1 cellular context compared by ENCODE assay signal in genomic region chr2:25878361-25879132, GRCh38.
TF ChIP-seq lines count a peak whose summit lies in the region.

ASXL2 (minus strand) TSS chr2:25878487; CDS start chr2:25878222, 265 bp downstream.

TF ChIP-seq in HepG2, 621 proteins besides CTCF, POLR2A, EP300 and RAD21 (continued from another document and continues in another):
- TF ChIP-seq SNAPC2 (CRISPR knock-in tag; IDR thresholded peaks at IDR 0.05) (peak; percentile 80; the same call in 1 of the 2 replicates), TGIF2 (CRISPR knock-in tag; IDR thresholded peaks at IDR 0.05) (peak; percentile 72; the same call in 1 of the 2 replicates), MLLT10 (CRISPR knock-in tag; IDR thresholded peaks at IDR 0.05) (no peak), ZNF460 (CRISPR knock-in tag; IDR thresholded peaks at IDR 0.05; ENCODE audit: borderline replicate concordance) (no peak), ELF4 (CRISPR knock-in tag; IDR thresholded peaks at IDR 0.05; ENCODE audit: borderline replicate concordance) (no peak), HES4 (CRISPR knock-in tag; IDR thresholded peaks at IDR 0.05; ENCODE audit: borderline replicate concordance) (0 out of 2 replicates have a peak, but pooled peaks have one; percentile 9), ZMYM3 (CRISPR knock-in tag; IDR thresholded peaks at IDR 0.05) (peak; percentile 56; the same call in 1 of the 2 replicates), NBN (conservative IDR thresholded peaks at IDR 0.05) (no peak), CENPBD1 (CRISPR knock-in tag; IDR thresholded peaks at IDR 0.05; ENCODE audit: borderline replicate concordance, low read depth) (no peak; the same call in 1 of the 2 replicates), ZNF772 (CRISPR knock-in tag; IDR thresholded peaks at IDR 0.05) (peak; percentile 31; the same call in 1 of the 2 replicates), RARA (CRISPR knock-in tag; IDR thresholded peaks at IDR 0.05) (peak; percentile 55; the same call in 1 of the 2 replicates), ESRRA (CRISPR knock-in tag; IDR thresholded peaks at IDR 0.05; ENCODE audit: low read depth) (peak; percentile 10; the same call in 1 of the 2 replicates), CREBL2 (CRISPR knock-in tag; IDR thresholded peaks at IDR 0.05; ENCODE audit: borderline replicate concordance) (no peak; the same call in 1 of the 2 replicates), PRDM15 (CRISPR knock-in tag; IDR thresholded peaks at IDR 0.05) (peak; percentile 66; the same call in 1 of the 2 replicates), ZNF678 (CRISPR knock-in tag; IDR thresholded peaks at IDR 0.05) (no peak), ZNF572 (CRISPR knock-in tag; IDR thresholded peaks at IDR 0.05) (0 out of 2 replicates have a peak, but pooled peaks have one; percentile 8), ZSCAN31 (CRISPR knock-in tag; IDR thresholded peaks at IDR 0.05; ENCODE audit: low read depth) (peak; percentile 56; the same call in 1 of the 2 replicates), FLYWCH1 (CRISPR knock-in tag; IDR thresholded peaks at IDR 0.05) (peak; percentile 17; the same call in 1 of the 2 replicates), ZNF143 (CRISPR knock-in tag; IDR thresholded peaks at IDR 0.05) (peak; percentile 69), GPBP1L1 (CRISPR knock-in tag; IDR thresholded peaks at IDR 0.05) (no peak), SOX6 (IDR thresholded peaks at IDR 0.05) (no peak), SOX6 (CRISPR knock-in tag; IDR thresholded peaks at IDR 0.05) (no peak), ZNF782 (CRISPR knock-in tag; IDR thresholded peaks at IDR 0.05; ENCODE audit: borderline replicate concordance) (no peak), CEBPG (CRISPR knock-in tag; IDR thresholded peaks at IDR 0.05) (peak; percentile 46; the same call in 1 of the 2 replicates), ZNF691 (CRISPR knock-in tag; IDR thresholded peaks at IDR 0.05; ENCODE audit: borderline replicate concordance, low read depth) (no peak), ATF5 (CRISPR knock-in tag; IDR thresholded peaks at IDR 0.05; ENCODE audit: low read depth) (peak; percentile 74; the same call in 1 of the 2 replicates), RBFOX2 (IDR thresholded peaks at IDR 0.05; ENCODE audit: low read depth, low read length) (peak; percentile 93), ZSCAN21 (CRISPR knock-in tag; IDR thresholded peaks at IDR 0.05; ENCODE audit: borderline replicate concordance) (0 out of 2 replicates have a peak, but pooled peaks have one; percentile 69), GATA4 (IDR thresholded peaks at IDR 0.05; ENCODE audit: borderline replicate concordance, low read depth) (peak; percentile 79), WIZ (CRISPR knock-in tag; IDR thresholded peaks at IDR 0.05) (no peak), BCL3 (CRISPR knock-in tag; IDR thresholded peaks at IDR 0.05) (no peak), REXO4 (CRISPR knock-in tag; IDR thresholded peaks at IDR 0.05; ENCODE audit: borderline replicate concordance) (no peak), ZNF580 (CRISPR knock-in tag; IDR thresholded peaks at IDR 0.05; ENCODE audit: borderline replicate concordance, low read depth) (peak; percentile 93), CREB3 (CRISPR knock-in tag; IDR thresholded peaks at IDR 0.05) (peak; percentile 85; the same call in 1 of the 2 replicates), ELK4 (CRISPR knock-in tag; IDR thresholded peaks at IDR 0.05; ENCODE audit: borderline replicate concordance) (no peak; the same call in 1 of the 2 replicates), FOXO4 (CRISPR knock-in tag; conservative IDR thresholded peaks at IDR 0.05) (no peak), ZBTB38 (CRISPR knock-in tag; IDR thresholded peaks at IDR 0.05) (peak; percentile 25; the same call in 1 of the 2 replicates), PRMT3 (CRISPR knock-in tag; IDR thresholded peaks at IDR 0.05; ENCODE audit: borderline replicate concordance, low read depth) (no peak), CREM (IDR thresholded peaks at IDR 0.05) (peak; percentile 47; the same call in 1 of the 2 replicates), CREM (CRISPR knock-in tag; IDR thresholded peaks at IDR 0.05) (no peak), ZBTB20 (CRISPR knock-in tag; IDR thresholded peaks at IDR 0.05; ENCODE audit: borderline replicate concordance, low read depth) (peak; percentile 77), ZNF501 (CRISPR knock-in tag; IDR thresholded peaks at IDR 0.05) (peak; percentile 94), ZNF543 (CRISPR knock-in tag; IDR thresholded peaks at IDR 0.05) (no peak), ZNF124 (CRISPR knock-in tag; IDR thresholded peaks at IDR 0.05) (peak; percentile 68; the same call in 1 of the 2 replicates), TCF12 (IDR thresholded peaks at IDR 0.05) (no peak), TCF12 (CRISPR knock-in tag; IDR thresholded peaks at IDR 0.05) (0 out of 2 replicates have a peak, but pooled peaks have one; percentile 14), ZBTB7B (CRISPR knock-in tag; IDR thresholded peaks at IDR 0.05) (peak; percentile 19; the same call in 1 of the 2 replicates), HNRNPLL (IDR thresholded peaks at IDR 0.05; ENCODE audit: low read depth, low read length, poor library complexity, severe bottlenecking) (peak; percentile 86), SMARCC2 (IDR thresholded peaks at IDR 0.05) (no peak), FOXO1 (CRISPR knock-in tag; IDR thresholded peaks at IDR 0.05) (0 out of 2 replicates have a peak, but pooled peaks have one; percentile 35), NCOR1 (IDR thresholded peaks at IDR 0.05; ENCODE audit: borderline replicate concordance, low read length) (no peak), ZNF138 (CRISPR knock-in tag; IDR thresholded peaks at IDR 0.05; ENCODE audit: low read depth) (no peak), SRF (IDR thresholded peaks at IDR 0.05; ENCODE audit: low read depth, low read length) (0 out of 2 replicates have a peak, but pooled peaks have one; percentile 1), MZF1 (CRISPR knock-in tag; IDR thresholded peaks at IDR 0.05; ENCODE audit: borderline replicate concordance) (no peak; the same call in 1 of the 2 replicates), RBM22 (optimal IDR thresholded peaks at IDR 0.05; ENCODE audit: low read length) (peak; percentile 33), HOXA3 (CRISPR knock-in tag; IDR thresholded peaks at IDR 0.05) (peak; percentile 91), ZNF776 (CRISPR knock-in tag; IDR thresholded peaks at IDR 0.05) (no peak; the same call in 1 of the 2 replicates), ZSCAN22 (CRISPR knock-in tag; IDR thresholded peaks at IDR 0.05) (no peak), ZNF616 (CRISPR knock-in tag; IDR thresholded peaks at IDR 0.05; ENCODE audit: low read depth) (no peak; the same call in 1 of the 2 replicates), HMGA1 (CRISPR knock-in tag; conservative IDR thresholded peaks at IDR 0.05) (no peak), SMAD9 (CRISPR knock-in tag; IDR thresholded peaks at IDR 0.05) (no peak), ZNF446 (CRISPR knock-in tag; IDR thresholded peaks at IDR 0.05) (no peak), ZNF232 (CRISPR knock-in tag; IDR thresholded peaks at IDR 0.05; ENCODE audit: borderline replicate concordance) (peak; percentile 95), ZNF619 (CRISPR knock-in tag; IDR thresholded peaks at IDR 0.05) (no peak), RXRA (CRISPR knock-in tag; IDR thresholded peaks at IDR 0.05) (no peak), ATAD3A (CRISPR knock-in tag; IDR thresholded peaks at IDR 0.05) (peak; percentile 55; the same call in 1 of the 2 replicates), SIN3B (IDR thresholded peaks at IDR 0.05; ENCODE audit: low read length) (no peak), NFKB2 (CRISPR knock-in tag; IDR thresholded peaks at IDR 0.05; ENCODE audit: borderline replicate concordance) (peak; percentile 93)
